ENCODE assay signal across 15 cellular contexts in genomic region chr11:125448136-125448535, GRCh38. TPM values are rescaled to one million over a fixed set of nuclear protein-coding genes. Genes with fewer than 3 reads are reported as not detected.
DNase-seq lines count a peak whose midpoint lies in the region; ATAC-seq and TF ChIP-seq lines count a peak whose summit lies in the region.
"Had no signal": no experiment of that assay in that cellular context is flagged by ENCODE, and none has a peak within 500 bp of the region (broad histone marks: within the 10 kb centered on the region; RNA-seq: fewer than 3 reads in every experiment).

No MANE protein-coding gene starts in this region.

- CTCF ChIA-PET in HCT116 (lab: Charles Lee): interaction anchor here (1.0 kb wide), 1 partner anchor 324 kb away, joined by 3 read pairs; no protein-coding TSS in a partner anchor

- H2AFZ ChIP-seq in HCT116 (ENCODE audit: low read depth, low read length, poor library complexity, severe bottlenecking): no peak overlapping the region

- H3K4me3 ChIP-seq in HCT116 (replicated peaks in 1 of 2; ENCODE audit: low read depth in 1 of 2, low read length in 2 of 2) (no peak overlapping the region), astrocyte of the spinal cord (ENCODE audit: low read depth, low read length) (no peak overlapping the region)
- H3K4me3 ChIP-seq: left lung, skin epidermis had no signal

- no peak overlapping the region for H3K27ac ChIP-seq in HCT116 (ENCODE audit: low read depth, low read length)
- peak overlapping the region; percentile 91 for H3K27ac ChIP-seq in temporal lobe (ENCODE audit: low read depth, low read length)
- H3K27ac ChIP-seq: left lung, skin epidermis had no signal

- DNase-seq in HCT116 (ENCODE audit: low read depth, low spot score) (peak; percentile 24), astrocyte of the spinal cord (ENCODE audit: low read depth, low spot score) (peak; percentile 70), globus pallidus (ENCODE audit: low spot score) (peak; percentile 57), omental fat pad (ENCODE audit: low spot score) (no peak)
- no peak for DNase-seq in activated naive CD4-positive, alpha-beta T cell treated with Interleukin-2 at 50 U/mL for 16 hours
- DNase-seq: activated T-cell treated with anti-CD3 and anti-CD28 coated beads, Interleukin-2, amount 50 U/mL, for 48 hours; Caco-2; effector CD4-positive, alpha-beta T cell; H9; left lung; NCI-H446 treated with DMSO at 0.1 percent for 48 hours; stimulated activated naive CD8-positive, alpha-beta T cell treated with anti-CD3 and anti-CD28 coated beads, Interleukin-15, amount 100 ng/mL, for 72 hours had no signal

- TF ChIP-seq RAD21 in HCT116 (IDR thresholded peaks at IDR 0.05; ENCODE audit: low read depth): no peak

- POLR2A ChIA-PET in HCT116 (lab: Charles Lee): no interaction called here

- TF ChIP-seq POLR2A in HCT116 (IDR thresholded peaks at IDR 0.05; ENCODE audit: borderline replicate concordance, extremely low read depth, insufficient read depth, insufficient read length): no peak

- peaks cover 4 to 26% of the 10 kb centered on the region in 2 experiments; a peak in 3 of 4 replicates for H3K4me1 ChIP-seq in HCT116 (ENCODE audit: control insufficient read depth in 1 of 2, insufficient read depth in 2 of 2, low read length in 2 of 2)

- in situ Hi-C loops in astrocyte of the spinal cord (cut with HindIII; ENCODE audit: low sequenced_read_pairs): no loop called here

- H4K20me1 ChIP-seq in HCT116 (ENCODE audit: insufficient read depth): no peaks in the 10 kb centered on the region

- no peaks in the 10 kb centered on the region for H3K79me2 ChIP-seq in HCT116 (ENCODE audit: insufficient read depth, low read length)

- no peaks in the 10 kb centered on the region for H3K9me2 ChIP-seq in HCT116 (ENCODE audit: insufficient read depth)

- ATAC-seq in HCT116: peak; percentile 37
- no peak for ATAC-seq in HG03139 (IDR thresholded peaks at IDR 0.05; ENCODE audit: unreplicated experiment)
- no peak for ATAC-seq in omental fat pad (ENCODE audit: low FRiP score)
- ATAC-seq: left lung; stimulated activated naive CD8-positive, alpha-beta T cell treated with anti-CD3 and anti-CD28 coated beads, Interleukin-15, amount 100 ng/mL, for 72 hours had no signal

- H3K9me3 ChIP-seq in HCT116 (ENCODE audit: control insufficient read depth in 1 of 2, insufficient read depth in 1 of 2, low read depth in 1 of 2, low read length in 2 of 2): no peaks in the 10 kb centered on the region
- H3K9me3 ChIP-seq: Caco-2, left lung had no signal

- intact Hi-C loops in HCT116 (cut with micrococcal nuclease): no loop called here

- BruUV-seq in HCT116 (replicated peaks; lab: Mats Ljungman, UMichigan): no TSS peak

- H3K27me3 ChIP-seq in HCT116 (ENCODE audit: insufficient read depth, low read length): no peaks in the 10 kb centered on the region
- H3K27me3 ChIP-seq: left lung had no signal

- H3K36me3 ChIP-seq in HCT116 (ENCODE audit: control insufficient read depth in 1 of 2, insufficient read depth in 2 of 2, low read length in 2 of 2): no peaks in the 10 kb centered on the region
- H3K36me3 ChIP-seq: left lung had no signal

- H3K4me2 ChIP-seq in HCT116 (ENCODE audit: low read length): peak overlapping the region; percentile 58

- no peak for TF ChIP-seq CTCF in HCT116 (IDR thresholded peaks at IDR 0.05 in 2 of 3, conservative IDR thresholded peaks at IDR 0.05 in 1 of 3; ENCODE audit: borderline replicate concordance in 1 of 3, insufficient read depth in 1 of 3, low read depth in 2 of 3, low read length in 2 of 3)
- TF ChIP-seq CTCF in astrocyte of the spinal cord (IDR thresholded peaks at IDR 0.05; ENCODE audit: low read depth, low read length): no peak
- no peak for TF ChIP-seq CTCF in omental fat pad (IDR thresholded peaks at IDR 0.05)

- no peak overlapping the region for H3K9ac ChIP-seq in HCT116 (ENCODE audit: low read length)

- RAD21 ChIA-PET in HCT116 (lab: Charles Lee; ENCODE audit: low non-redundant PET in 1 of 2, low total read pairs in 2 of 2, uncharacterized antibody in 2 of 2, unreplicated experiment in 2 of 2): no interaction called here

TF ChIP-seq in HCT116, 20 proteins besides CTCF, POLR2A, EP300 and RAD21:
- no peak for TF ChIP-seq EZH2phosphoT487 (IDR thresholded peaks at IDR 0.05; ENCODE audit: borderline replicate concordance)
- TF ChIP-seq REST (IDR thresholded peaks at IDR 0.05; ENCODE audit: low read depth): no peak
- no peak for TF ChIP-seq YY1 (IDR thresholded peaks at IDR 0.05; ENCODE audit: extremely low read depth, insufficient replicate concordance, low read depth, low read length)
- TF ChIP-seq SRF (IDR thresholded peaks at IDR 0.05; ENCODE audit: low read depth): no peak
- TF ChIP-seq TCF7L2 (IDR thresholded peaks at IDR 0.05; ENCODE audit: borderline replicate concordance, extremely low read depth, insufficient read depth, insufficient read length): no peak
- TF ChIP-seq CBX3 (IDR thresholded peaks at IDR 0.05; ENCODE audit: low read depth): no peak

RNA-seq across cellular contexts. Expression of gene FEZ1, which starts 47.9 kb away (rescaled TPM):
- total RNA-seq in HCT116 (2021; ENCODE audit: unreplicated experiment) (1.5 TPM), temporal lobe (226 TPM), omental fat pad (10 to 100 TPM; 10.7 to 27.7 (median 15.6) TPM)
- 1.3 and 1.6 TPM in 2 replicates for polyA plus RNA-seq in HCT116 (2012)

Comparison
In these comparisons a context has a peak if more than half of its experiments do, and no peak if none do; other contexts are left out.
1. DNase-seq: peak in HCT116 (single experiment), astrocyte of the spinal cord (single experiment) and globus pallidus (single experiment); none in omental fat pad (single experiment) and activated naive CD4-positive, alpha-beta T cell treated with Interleukin-2 at 50 U/mL for 16 hours (single experiment).